6 cellular contexts compared by ENCODE assay signal in the genomic region with DNA sequence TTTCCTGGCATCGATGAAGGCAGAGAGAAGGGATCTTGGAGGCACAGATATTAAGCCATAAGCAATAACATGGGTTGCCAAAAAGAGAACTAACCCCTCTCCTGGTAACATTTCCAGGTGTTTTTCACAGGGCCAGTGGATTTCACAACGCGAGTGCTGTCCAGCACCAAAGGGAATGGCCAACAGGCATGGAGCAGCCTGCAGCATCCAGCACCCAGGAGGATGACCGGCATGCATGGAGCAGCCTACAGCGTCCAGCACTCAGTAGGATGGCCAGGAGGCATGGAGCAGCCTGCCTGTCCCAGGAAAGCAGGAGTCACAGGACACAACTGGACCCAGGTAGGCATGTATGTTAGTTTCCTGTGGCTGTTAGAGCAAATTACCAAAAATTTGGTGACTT. TPM values are rescaled to one million over a fixed set of nuclear protein-coding genes. Genes with fewer than 3 reads are reported as not detected.
"Had no signal": no experiment of that assay in that cellular context is flagged by ENCODE, and none has a peak within 500 bp of the region (broad histone marks: within the 10 kb centered on the region; RNA-seq: fewer than 3 reads in every experiment).

No MANE protein-coding gene starts in this region.

RNA-seq across cellular contexts. Expression of a gene that starts 11.8 kb away (rescaled TPM):
- total RNA-seq: HepG2, HT1080, K562, PC-9, RPMI7951, SJCRH30 had no signal
- polyA plus RNA-seq: K562 had no signal
